11 cellular contexts compared by ENCODE assay signal in genomic region chr1:23823767-23824166, GRCh38. TPM values are rescaled to one million over a fixed set of nuclear protein-coding genes. Genes with fewer than 3 reads are reported as not detected.
DNase-seq lines count a peak whose midpoint lies in the region; ATAC-seq and TF ChIP-seq lines count a peak whose summit lies in the region.
"Had no signal": no experiment of that assay in that cellular context is flagged by ENCODE, and none has a peak within 500 bp of the region (broad histone marks: within the 10 kb centered on the region; RNA-seq: fewer than 3 reads in every experiment).

No MANE protein-coding gene starts in this region.

- H3K4me1 ChIP-seq in sigmoid colon (peaks cover 0 to 14% (median 9%) of the 10 kb centered on the region in 4 donors), tibial nerve (peaks cover 0 to 11% (median 6%) of the 10 kb centered on the region in 4 donors)

- no peak for ATAC-seq in stimulated activated naive B cell treated with anti-CD40 and anti-IgM and Interleukin-4, amounts not matched to agents 10 μg/mL and 1 μg/mL and 100 μg/mL, for 72 hours (replicated peaks)

- TF ChIP-seq CTCF in sigmoid colon (IDR thresholded peaks at IDR 0.05) (no peak), tibial nerve (IDR thresholded peaks at IDR 0.05) (no peak)

- H3K4me3 ChIP-seq in sigmoid colon (no peak overlapping the region), tibial nerve (no peak overlapping the region)

- no peaks in the 10 kb centered on the region for H3K27me3 Mint-ChIP-seq in activated naive CD4-positive, alpha-beta T cell treated with anti-CD3 and anti-CD28 coated beads for 36 hours (ENCODE audit: low read depth)
- H3K27me3 Mint-ChIP-seq in activated T-helper 1 cell treated with anti-CD3 and anti-CD28 coated beads, Interleukin-12 subunit alpha, Interleukin-12 subunit beta, Interleukin-2, Interleukin-4 antibody, amounts not matched to agents 30 ng/mL and 10 ng/mL and 1 ng/mL, durations not matched to agents 14 hours and 24 hours and 36 hours (ENCODE audit: insufficient read depth), result no peaks in the 10 kb centered on the region
- peaks cover 4 to 11% (median 6%) of the 10 kb centered on the region in 3 donors for H3K27me3 Mint-ChIP-seq in immature natural killer cell (ENCODE audit: low read depth in 3 of 3)
- no peaks in the 10 kb centered on the region for H3K27me3 Mint-ChIP-seq in stimulated activated naive B cell treated with anti-CD40 and anti-IgM and Interleukin-4, amounts not matched to agents 10 μg/mL and 1 μg/mL and 100 μg/mL, for 72 hours

- H3K9me3 ChIP-seq in sigmoid colon (no peaks in the 10 kb centered on the region), tibial nerve (no peaks in the 10 kb centered on the region)
- H3K9me3 ChIP-seq: transverse colon had no signal

- H3K27me3 ChIP-seq in sigmoid colon (no peaks in the 10 kb centered on the region), tibial nerve (no peaks in the 10 kb centered on the region)
- H3K27me3 ChIP-seq: transverse colon had no signal

- WGBS in sigmoid colon, 2 donors, result 89 to 92% methylated on average over 7 of the region's 7 CpGs
- WGBS in tibial nerve, 2 donors, result 82 to 89% methylated on average over 7 of the region's 7 CpGs

- H3K9me3 Mint-ChIP-seq in activated naive CD4-positive, alpha-beta T cell treated with anti-CD3 and anti-CD28 coated beads for 36 hours, result no peaks in the 10 kb centered on the region
- H3K9me3 Mint-ChIP-seq in activated T-helper 1 cell treated with anti-CD3 and anti-CD28 coated beads, Interleukin-12 subunit alpha, Interleukin-12 subunit beta, Interleukin-2, Interleukin-4 antibody, amounts not matched to agents 30 ng/mL and 10 ng/mL and 1 ng/mL, durations not matched to agents 14 hours and 24 hours and 36 hours, result no peaks in the 10 kb centered on the region
- H3K9me3 Mint-ChIP-seq in immature natural killer cell, result no peaks in the 10 kb centered on the region
- no peaks in the 10 kb centered on the region for H3K9me3 Mint-ChIP-seq in stimulated activated naive B cell treated with anti-CD40 and anti-IgM and Interleukin-4, amounts not matched to agents 10 μg/mL and 1 μg/mL and 100 μg/mL, for 72 hours

- peak overlapping the region; percentile 38 for H3K4me3 Mint-ChIP-seq in activated naive CD4-positive, alpha-beta T cell treated with anti-CD3 and anti-CD28 coated beads for 36 hours
- peak overlapping the region; percentile 94 for H3K4me3 Mint-ChIP-seq in activated T-helper 1 cell treated with anti-CD3 and anti-CD28 coated beads, Interleukin-12 subunit alpha, Interleukin-12 subunit beta, Interleukin-2, Interleukin-4 antibody, amounts not matched to agents 30 ng/mL and 10 ng/mL and 1 ng/mL, durations not matched to agents 14 hours and 24 hours and 36 hours
- peak overlapping the region; percentile 62 to 95 (median 95) for H3K4me3 Mint-ChIP-seq in immature natural killer cell
- peak overlapping the region; percentile 32 to 60 for H3K4me3 Mint-ChIP-seq in stimulated activated naive B cell treated with anti-CD40 and anti-IgM and Interleukin-4, amounts not matched to agents 10 μg/mL and 1 μg/mL and 100 μg/mL, for 72 hours

- DNase-seq in activated naive CD4-positive, alpha-beta T cell treated with anti-CD3 and anti-CD28 coated beads for 36 hours, result no peak
- no peak for DNase-seq in activated naive CD4-positive, alpha-beta T cell treated with Interleukin-2 at 50 U/mL for 16 hours
- no peak for DNase-seq in activated T-helper 1 cell treated with anti-CD3 and anti-CD28 coated beads, Interleukin-12 subunit alpha, Interleukin-12 subunit beta, Interleukin-2, Interleukin-4 antibody, amounts not matched to agents 30 ng/mL and 10 ng/mL and 1 ng/mL, durations not matched to agents 14 hours and 24 hours and 36 hours (ENCODE audit: low spot score)
- DNase-seq in immature natural killer cell (no peak), NCI-H774 (lab: John Stamatoyannopoulos, UW) (no peak), sigmoid colon (no peak), tibial nerve (ENCODE audit: low spot score in 2 of 2) (no peak)
- DNase-seq in stimulated activated naive B cell treated with anti-CD40 and anti-IgM and Interleukin-4, amounts not matched to agents 10 μg/mL and 1 μg/mL and 100 μg/mL, for 72 hours, result no peak
- DNase-seq: activated effector memory CD4-positive, alpha-beta T cell treated with Interleukin-2 at 50 U/mL for 16 hours; NCI-H1694 treated with DMSO at 0.1 percent for 48 hours; transverse colon had no signal

- TF ChIP-seq EP300 in sigmoid colon (IDR thresholded peaks at IDR 0.05) (no peak), tibial nerve (IDR thresholded peaks at IDR 0.05) (no peak)

- peaks cover 0 to 14% (median 5%) of the 10 kb centered on the region in 4 donors for H3K36me3 ChIP-seq in sigmoid colon
- peaks cover 0 to 15% (median 3%) of the 10 kb centered on the region in 3 donors for H3K36me3 ChIP-seq in tibial nerve
- H3K36me3 ChIP-seq: transverse colon had no signal

- H3K27ac Mint-ChIP-seq in activated naive CD4-positive, alpha-beta T cell treated with anti-CD3 and anti-CD28 coated beads for 36 hours, result no peak overlapping the region
- peak overlapping the region; percentile 27 for H3K27ac Mint-ChIP-seq in activated T-helper 1 cell treated with anti-CD3 and anti-CD28 coated beads, Interleukin-12 subunit alpha, Interleukin-12 subunit beta, Interleukin-2, Interleukin-4 antibody, amounts not matched to agents 30 ng/mL and 10 ng/mL and 1 ng/mL, durations not matched to agents 14 hours and 24 hours and 36 hours
- peak overlapping the region; percentile 72 to 98 (median 96) for H3K27ac Mint-ChIP-seq in immature natural killer cell
- peak overlapping the region; percentile 62 for H3K27ac Mint-ChIP-seq in stimulated activated naive B cell treated with anti-CD40 and anti-IgM and Interleukin-4, amounts not matched to agents 10 μg/mL and 1 μg/mL and 100 μg/mL, for 72 hours

- peaks cover 2% of the 10 kb centered on the region for H3K36me3 Mint-ChIP-seq in activated naive CD4-positive, alpha-beta T cell treated with anti-CD3 and anti-CD28 coated beads for 36 hours (ENCODE audit: low read depth)
- H3K36me3 Mint-ChIP-seq in activated T-helper 1 cell treated with anti-CD3 and anti-CD28 coated beads, Interleukin-12 subunit alpha, Interleukin-12 subunit beta, Interleukin-2, Interleukin-4 antibody, amounts not matched to agents 30 ng/mL and 10 ng/mL and 1 ng/mL, durations not matched to agents 14 hours and 24 hours and 36 hours (ENCODE audit: low read depth), result no peaks in the 10 kb centered on the region
- H3K36me3 Mint-ChIP-seq in immature natural killer cell, result no peaks in the 10 kb centered on the region
- peaks cover 4 to 8% of the 10 kb centered on the region in 2 donors for H3K36me3 Mint-ChIP-seq in stimulated activated naive B cell treated with anti-CD40 and anti-IgM and Interleukin-4, amounts not matched to agents 10 μg/mL and 1 μg/mL and 100 μg/mL, for 72 hours

- no peak for TF ChIP-seq POLR2A in sigmoid colon (IDR thresholded peaks at IDR 0.05)
- no peak for TF ChIP-seq POLR2A in tibial nerve (IDR thresholded peaks at IDR 0.05)

- no peak overlapping the region for H3K27ac ChIP-seq in sigmoid colon
- no peak overlapping the region for H3K27ac ChIP-seq in tibial nerve

- intact Hi-C loops in activated naive CD4-positive, alpha-beta T cell treated with anti-CD3 and anti-CD28 coated beads for 36 hours (cut with micrococcal nuclease), result loop anchor here (2.0 kb wide), 2 partner anchors 45 to 135 kb away; partner anchors contain the start of genes PITHD1 and PNRC2
- intact Hi-C loops in activated T-helper 1 cell treated with anti-CD3 and anti-CD28 coated beads, Interleukin-12 subunit alpha, Interleukin-12 subunit beta, Interleukin-2, Interleukin-4 antibody, amounts not matched to agents 30 ng/mL and 10 ng/mL and 1 ng/mL, durations not matched to agents 14 hours and 24 hours and 36 hours (cut with micrococcal nuclease), result no loop called here
- intact Hi-C loops in sigmoid colon (cut with DNase I), result loop anchor here (2.0 kb wide), 2 partner anchors 23 to 45 kb away; partner anchors contain the start of genes FUCA1 and GALE

- CTCF ChIA-PET in activated naive CD4-positive, alpha-beta T cell treated with anti-CD3 and anti-CD28 coated beads for 36 hours (lab: Charles Lee), result interaction anchor here (5.5 kb wide), 1 partner anchor 13 kb away, joined by 48 read pairs; no protein-coding TSS in a partner anchor

- peaks cover 15% of the 10 kb centered on the region for H3K4me1 Mint-ChIP-seq in activated naive CD4-positive, alpha-beta T cell treated with anti-CD3 and anti-CD28 coated beads for 36 hours (ENCODE audit: low read depth)
- peaks cover 15% of the 10 kb centered on the region for H3K4me1 Mint-ChIP-seq in activated T-helper 1 cell treated with anti-CD3 and anti-CD28 coated beads, Interleukin-12 subunit alpha, Interleukin-12 subunit beta, Interleukin-2, Interleukin-4 antibody, amounts not matched to agents 30 ng/mL and 10 ng/mL and 1 ng/mL, durations not matched to agents 14 hours and 24 hours and 36 hours (ENCODE audit: low read depth)
- peaks cover 19 to 29% of the 10 kb centered on the region in 2 donors for H3K4me1 Mint-ChIP-seq in immature natural killer cell
- H3K4me1 Mint-ChIP-seq in stimulated activated naive B cell treated with anti-CD40 and anti-IgM and Interleukin-4, amounts not matched to agents 10 μg/mL and 1 μg/mL and 100 μg/mL, for 72 hours, result peaks cover 10 to 34% of the 10 kb centered on the region in 2 donors

RNA-seq across cellular contexts. Expression of gene HMGCL, which starts 1.5 kb away (rescaled TPM):
- 10 to 100 TPM; 31.5 to 34.5 TPM for total RNA-seq in activated naive CD4-positive, alpha-beta T cell treated with anti-CD3 and anti-CD28 coated beads for 36 hours
- 18.5 and 19.9 TPM in 2 replicates for total RNA-seq in activated T-helper 1 cell treated with anti-CD3 and anti-CD28 coated beads, Interleukin-12 subunit alpha, Interleukin-12 subunit beta, Interleukin-2, Interleukin-4 antibody, amounts not matched to agents 30 ng/mL and 10 ng/mL and 1 ng/mL, durations not matched to agents 14 hours and 24 hours and 36 hours
- polyA plus RNA-seq in immature natural killer cell (10 to 100 TPM; 32.8 to 57.9 (median 36.2) TPM), sigmoid colon (100 to 1,000 TPM in 2 of 3 donors, 10 to 100 TPM in 1; 56.6 to 156 (median 118) TPM)
- total RNA-seq in sigmoid colon (10 to 100 TPM; 24.8 to 47.4 (median 37.9) TPM), tibial nerve (10 to 100 TPM; 38.7 to 53.3 (median 44.3) TPM)

RNA-seq across cellular contexts. Expression of gene GALE, which starts 23.2 kb away (rescaled TPM):
- total RNA-seq in activated naive CD4-positive, alpha-beta T cell treated with anti-CD3 and anti-CD28 coated beads for 36 hours, result 10 to 100 TPM; 19.7 to 23.1 TPM
- 62.4 and 63.4 TPM in 2 replicates for total RNA-seq in activated T-helper 1 cell treated with anti-CD3 and anti-CD28 coated beads, Interleukin-12 subunit alpha, Interleukin-12 subunit beta, Interleukin-2, Interleukin-4 antibody, amounts not matched to agents 30 ng/mL and 10 ng/mL and 1 ng/mL, durations not matched to agents 14 hours and 24 hours and 36 hours
- 10 to 100 TPM; 31.2 to 52.9 (median 39.9) TPM for polyA plus RNA-seq in immature natural killer cell
- total RNA-seq in sigmoid colon, result 10 to 100 TPM in 1 of 4 donors, 1 to 10 TPM in 3; 7.8 to 11.5 (median 9.5) TPM
- 100 to 1,000 TPM; 131 to 208 (median 207) TPM for polyA plus RNA-seq in sigmoid colon
- total RNA-seq in tibial nerve, result 10 to 100 TPM; 12.6 to 21.6 (median 15.8) TPM

RNA-seq across cellular contexts. Expression of gene LYPLA2, which starts 32.8 kb away (rescaled TPM):
- 10 to 100 TPM; 48.1 to 49.7 TPM for total RNA-seq in activated naive CD4-positive, alpha-beta T cell treated with anti-CD3 and anti-CD28 coated beads for 36 hours
- total RNA-seq in activated T-helper 1 cell treated with anti-CD3 and anti-CD28 coated beads, Interleukin-12 subunit alpha, Interleukin-12 subunit beta, Interleukin-2, Interleukin-4 antibody, amounts not matched to agents 30 ng/mL and 10 ng/mL and 1 ng/mL, durations not matched to agents 14 hours and 24 hours and 36 hours, result 91.4 and 96.1 TPM in 2 replicates
- polyA plus RNA-seq in immature natural killer cell (100 to 1,000 TPM in 2 of 3 donors, 10 to 100 TPM in 1; 91.9 to 142 (median 117) TPM), sigmoid colon (100 to 1,000 TPM in 2 of 3 donors, 10 to 100 TPM in 1; 99.6 to 121 (median 120) TPM)
- total RNA-seq in sigmoid colon (10 to 100 TPM; 20.2 to 24.4 (median 23.3) TPM), tibial nerve (10 to 100 TPM; 23.6 to 36.3 (median 31.6) TPM)

RNA-seq across cellular contexts. Expression of gene FUCA1, which starts 44.3 kb away (rescaled TPM):
- 1 to 10 TPM; 4.9 to 5.2 TPM for total RNA-seq in activated naive CD4-positive, alpha-beta T cell treated with anti-CD3 and anti-CD28 coated beads for 36 hours
- 3.5 TPM in 2 replicates for total RNA-seq in activated T-helper 1 cell treated with anti-CD3 and anti-CD28 coated beads, Interleukin-12 subunit alpha, Interleukin-12 subunit beta, Interleukin-2, Interleukin-4 antibody, amounts not matched to agents 30 ng/mL and 10 ng/mL and 1 ng/mL, durations not matched to agents 14 hours and 24 hours and 36 hours
- polyA plus RNA-seq in immature natural killer cell, result 10 to 100 TPM; 24.3 to 27.7 (median 26.1) TPM
- total RNA-seq in sigmoid colon, result 10 to 100 TPM; 14.1 to 28.9 (median 21.8) TPM
- polyA plus RNA-seq in sigmoid colon, result 100 to 1,000 TPM in 1 of 3 donors, 10 to 100 TPM in 2; 46.2 to 260 (median 83.1) TPM
- 10 to 100 TPM; 19.4 to 26.9 (median 22.0) TPM for total RNA-seq in tibial nerve

RNA-seq across cellular contexts. Expression of gene PITHD1, which starts 45.5 kb away (rescaled TPM):
- 10 to 100 TPM; 73.8 to 75.1 TPM for total RNA-seq in activated naive CD4-positive, alpha-beta T cell treated with anti-CD3 and anti-CD28 coated beads for 36 hours
- total RNA-seq in activated T-helper 1 cell treated with anti-CD3 and anti-CD28 coated beads, Interleukin-12 subunit alpha, Interleukin-12 subunit beta, Interleukin-2, Interleukin-4 antibody, amounts not matched to agents 30 ng/mL and 10 ng/mL and 1 ng/mL, durations not matched to agents 14 hours and 24 hours and 36 hours, result 83.2 and 83.4 TPM in 2 replicates
- polyA plus RNA-seq in immature natural killer cell (10 to 100 TPM; 62.5 to 89.2 (median 82.4) TPM), sigmoid colon (10 to 100 TPM; 41.2 to 47.2 (median 42.0) TPM)
- total RNA-seq in sigmoid colon (10 to 100 TPM; 47.9 to 78.7 (median 50.9) TPM), tibial nerve (100 to 1,000 TPM in 1 of 4 donors, 10 to 100 TPM in 3; 64.2 to 105 (median 68.0) TPM)

Comparison
In these comparisons a context has a peak if more than half of its experiments do, and no peak if none do; other contexts are left out.
1. H3K4me3 Mint-ChIP-seq: peak in every context shown above with its lines; median percentile 95 in immature natural killer cell; 94 in activated T-helper 1 cell treated with anti-CD3 and anti-CD28 coated beads, Interleukin-12 subunit alpha, Interleukin-12 subunit beta, Interleukin-2, Interleukin-4 antibody, amounts not matched to agents 30 ng/mL and 10 ng/mL and 1 ng/mL, durations not matched to agents 14 hours and 24 hours and 36 hours; 46 in stimulated activated naive B cell treated with anti-CD40 and anti-IgM and Interleukin-4, amounts not matched to agents 10 μg/mL and 1 μg/mL and 100 μg/mL, for 72 hours; 38 in activated naive CD4-positive, alpha-beta T cell treated with anti-CD3 and anti-CD28 coated beads for 36 hours.